Comparison of ENCODE assay signal across 7 cellular contexts in genomic region chr9:136721339-136722092, GRCh38. TPM values are rescaled to one million over a fixed set of nuclear protein-coding genes. Genes with fewer than 3 reads are reported as not detected.
DNase-seq lines count a peak whose midpoint lies in the region; ATAC-seq and TF ChIP-seq lines count a peak whose summit lies in the region.
"Had no signal": no experiment of that assay in that cellular context is flagged by ENCODE, and none has a peak within 500 bp of the region (broad histone marks: within the 10 kb centered on the region; RNA-seq: fewer than 3 reads in every experiment).

No MANE protein-coding gene starts in this region.

- peak; percentile 6 for ATAC-seq in Right ventricle myocardium superior (ENCODE audit: poor library complexity)
- ATAC-seq in GM21619 (IDR thresholded peaks at IDR 0.05; ENCODE audit: unreplicated experiment): no peak

- peak overlapping the region in 10 of 11 experiments; percentile 58 to 100 (median 82); a peak in 10 of 22 replicates for H3K4me2 ChIP-seq in BLaER1 treated with 17β-estradiol and CSF1 and Interleukin-3, amounts not matched to agents 10 nM and 100 nM

- peak overlapping the region in 6 of 11 experiments; percentile 6 to 61 (median 22); a peak in 5 of 22 replicates for H3K9ac ChIP-seq in BLaER1 treated with 17β-estradiol and CSF1 and Interleukin-3, amounts not matched to agents 10 nM and 100 nM

- H3K27ac ChIP-seq in BLaER1 treated with 17β-estradiol and CSF1 and Interleukin-3, amounts not matched to agents 10 nM and 100 nM: peak overlapping the region in 4 of 11 experiments; percentile 2 to 26 (median 8); a peak in 3 of 22 replicates

- peak; percentile 45 for DNase-seq in NB4 (ENCODE audit: low read depth)
- no peak for DNase-seq in Right ventricle myocardium superior
- DNase-seq in SHP77 treated with DMSO at 0.1 percent for 48 hours (lab: John Stamatoyannopoulos, UW): no peak
- no peak for DNase-seq in activated gamma-delta T cell treated with Interleukin-2 at 50 U/mL for 16 hours

- TF ChIP-seq CTCF in NB4 (IDR thresholded peaks at IDR 0.05; ENCODE audit: low read depth, low read length): no peak

- no peaks in the 10 kb centered on the region for H3K9me3 ChIP-seq in BLaER1 treated with 17β-estradiol and CSF1 and Interleukin-3, amounts not matched to agents 10 nM and 100 nM (replicated peaks in 1 of 11)

- peaks cover 74 to 100% (median 93%) of the 10 kb centered on the region in 11 experiments for H4K20me1 ChIP-seq in BLaER1 treated with 17β-estradiol and CSF1 and Interleukin-3, amounts not matched to agents 10 nM and 100 nM

- intact Hi-C loops in Right ventricle myocardium superior (cut with DNase I): no loop called here

- H3K27me3 ChIP-seq in BLaER1 treated with 17β-estradiol and CSF1 and Interleukin-3, amounts not matched to agents 10 nM and 100 nM: no peaks in the 10 kb centered on the region

- no peak for TF ChIP-seq POLR2A in NB4 (IDR thresholded peaks at IDR 0.05; ENCODE audit: extremely low read depth, insufficient read length)

- peaks cover 56 to 85% (median 65%) of the 10 kb centered on the region in 11 experiments for H3K36me3 ChIP-seq in BLaER1 treated with 17β-estradiol and CSF1 and Interleukin-3, amounts not matched to agents 10 nM and 100 nM

- no peak overlapping the region for H3K4me3 ChIP-seq in BLaER1 treated with 17β-estradiol and CSF1 and Interleukin-3, amounts not matched to agents 10 nM and 100 nM
- no peak overlapping the region for H3K4me3 ChIP-seq in NB4 (ENCODE audit: low read depth, low read length)

- peaks cover 81 to 100% (median 89%) of the 10 kb centered on the region in 10 experiments for H3K4me1 ChIP-seq in BLaER1 treated with 17β-estradiol and CSF1 and Interleukin-3, amounts not matched to agents 10 nM and 100 nM

RNA-seq across cellular contexts. Expression of gene DIPK1B, which starts 9.1 kb away (rescaled TPM):
- 15.1 TPM for total RNA-seq in Right ventricle myocardium superior

RNA-seq across cellular contexts. Expression of gene LCN10, which starts 21.2 kb away (rescaled TPM):
- total RNA-seq in Right ventricle myocardium superior: 7.7 TPM
- total RNA-seq: epithelial cell of proximal tubule had no signal

RNA-seq across cellular contexts. Expression of gene LCN6, which starts 26.8 kb away (rescaled TPM):
- 13.0 TPM for total RNA-seq in Right ventricle myocardium superior
- total RNA-seq: epithelial cell of proximal tubule had no signal

RNA-seq across cellular contexts. Expression of gene AGPAT2, which starts 34.3 kb away (rescaled TPM):
- total RNA-seq in Right ventricle myocardium superior: 48.6 TPM

RNA-seq across cellular contexts. Expression of gene LCN8, which starts 36.5 kb away (rescaled TPM):
- total RNA-seq in Right ventricle myocardium superior: not detected
- total RNA-seq: epithelial cell of proximal tubule had no signal
